15 cellular contexts compared by ENCODE assay signal in genomic region chr3:184574552-184575430, GRCh38. TPM values are rescaled to one million over a fixed set of nuclear protein-coding genes. Genes with fewer than 3 reads are reported as not detected.
DNase-seq lines count a peak whose midpoint lies in the region; ATAC-seq and TF ChIP-seq lines count a peak whose summit lies in the region.
"Had no signal": no experiment of that assay in that cellular context is flagged by ENCODE, and none has a peak within 500 bp of the region (broad histone marks: within the 10 kb centered on the region; RNA-seq: fewer than 3 reads in every experiment).

No MANE protein-coding gene starts in this region.

- H3K4me1 ChIP-seq in BLaER1 treated with 17β-estradiol and CSF1 and Interleukin-3, amounts not matched to agents 10 nM and 100 nM: peaks cover 23 to 50% (median 31%) of the 10 kb centered on the region in 10 experiments
- H3K4me1 ChIP-seq in HEK293 (ENCODE audit: control insufficient read depth, insufficient read depth, low read length): no peaks in the 10 kb centered on the region
- H3K4me1 ChIP-seq in NT2/D1 (ENCODE audit: insufficient read depth, insufficient read length): peaks cover 44% of the 10 kb centered on the region
- peaks cover 0 to 29% (median 2%) of the 10 kb centered on the region in 4 donors for H3K4me1 ChIP-seq in tibial artery
- peaks cover under 1 to 9% (median 4%) of the 10 kb centered on the region in 3 donors for H3K4me1 ChIP-seq in esophagus squamous epithelium

- no peak overlapping the region for H3K27ac ChIP-seq in BLaER1 treated with 17β-estradiol and CSF1 and Interleukin-3, amounts not matched to agents 10 nM and 100 nM
- H3K27ac ChIP-seq in HEK293 (ENCODE audit: extremely low read depth, low read depth, low read length) (no peak overlapping the region), tibial artery (no peak overlapping the region), esophagus squamous epithelium (no peak overlapping the region)

- CTCF ChIA-PET in HEK293 (lab: Yijun Ruan, JAX): interaction anchor here (0.6 to 0.9 kb wide), 3 partner anchors 49 to 105 kb away, joined by 3 read pairs; no protein-coding TSS in a partner anchor

- POLR2A ChIA-PET in HEK293 (lab: Yijun Ruan, JAX): no interaction called here

- ATAC-seq in HG02588 (IDR thresholded peaks at IDR 0.05; ENCODE audit: unreplicated experiment): no peak
- ATAC-seq: naive thymus-derived CD8-positive, alpha-beta T cell had no signal

- intact Hi-C loops in tibial artery (cut with DNase I; ENCODE audit: low total_unique reads): no loop called here
- intact Hi-C loops in esophagus squamous epithelium (cut with DNase I): no loop called here

- WGBS in esophagus squamous epithelium, 2 donors: 85% methylated on average over 4 to 12 of the region's 13 CpGs

- peak overlapping the region; percentile 13 to 79 (median 69) for H3K4me2 ChIP-seq in BLaER1 treated with 17β-estradiol and CSF1 and Interleukin-3, amounts not matched to agents 10 nM and 100 nM

- no peak overlapping the region for H3K9ac ChIP-seq in BLaER1 treated with 17β-estradiol and CSF1 and Interleukin-3, amounts not matched to agents 10 nM and 100 nM
- peak overlapping the region; percentile 52 for H3K9ac ChIP-seq in NT2/D1 (ENCODE audit: insufficient read length, low read depth)

- no peak for TF ChIP-seq POLR2A in esophagus squamous epithelium (IDR thresholded peaks at IDR 0.05)

- peaks cover 0 to 30% (median 0%) of the 10 kb centered on the region in 11 experiments; a peak in 6 of 22 replicates for H3K36me3 ChIP-seq in BLaER1 treated with 17β-estradiol and CSF1 and Interleukin-3, amounts not matched to agents 10 nM and 100 nM
- peaks cover 0 to 62% of the 10 kb centered on the region in 2 experiments; a peak in 1 of 3 replicates for H3K36me3 ChIP-seq in HEK293 (ENCODE audit: control insufficient read depth in 2 of 2, insufficient read depth in 1 of 2, low read length in 2 of 2)
- H3K36me3 ChIP-seq in NT2/D1 (ENCODE audit: insufficient read depth, insufficient read length, low read length): peaks cover 52% of the 10 kb centered on the region
- H3K36me3 ChIP-seq in tibial artery: peaks cover 0 to 52% (median 19%) of the 10 kb centered on the region in 3 donors
- peaks cover 7 to 86% (median 29%) of the 10 kb centered on the region in 3 donors for H3K36me3 ChIP-seq in esophagus squamous epithelium

- H3K9me3 ChIP-seq in BLaER1 treated with 17β-estradiol and CSF1 and Interleukin-3, amounts not matched to agents 10 nM and 100 nM (replicated peaks in 1 of 11): no peaks in the 10 kb centered on the region
- no peaks in the 10 kb centered on the region for H3K9me3 ChIP-seq in HEK293 (ENCODE audit: control insufficient read depth, insufficient read depth, low read depth, low read length)
- H3K9me3 ChIP-seq in NT2/D1 (ENCODE audit: insufficient read depth, low read length): no peaks in the 10 kb centered on the region
- H3K9me3 ChIP-seq in tibial artery: no peaks in the 10 kb centered on the region
- H3K9me3 ChIP-seq in esophagus squamous epithelium: no peaks in the 10 kb centered on the region
- H3K9me3 ChIP-seq: stomach had no signal

- peaks cover 17 to 26% (median 21%) of the 10 kb centered on the region in 11 experiments for H3K27me3 ChIP-seq in BLaER1 treated with 17β-estradiol and CSF1 and Interleukin-3, amounts not matched to agents 10 nM and 100 nM
- H3K27me3 ChIP-seq in NT2/D1 (ENCODE audit: insufficient read depth, insufficient read length) (peaks cover 9% of the 10 kb centered on the region), tibial artery (no peaks in the 10 kb centered on the region), esophagus squamous epithelium (peaks cover 0 to 7% (median 0%) of the 10 kb centered on the region in 4 donors)

- peak; percentile 85 for DNase-seq in NT2/D1 (ENCODE audit: low read depth, low spot score)
- peak; percentile 75 for DNase-seq in iPS-NIHi7 (ENCODE audit: extremely low spot score)
- no peak for DNase-seq in tibial artery
- no peak for DNase-seq in RPMI8226
- no peak for DNase-seq in esophagus squamous epithelium (lab: John Stamatoyannopoulos, UW)
- DNase-seq: activated CD4-positive, alpha-beta T cell treated with anti-CD3 and anti-CD28 coated beads for 1 hour; activated T-cell treated with anti-CD3 and anti-CD28 coated beads, Interleukin-2, amount 50 U/mL, for 1 hour; EL; naive thymus-derived CD8-positive, alpha-beta T cell; NCI-H1694; stomach; T-helper 1 cell had no signal

- H3K4me3 ChIP-seq in BLaER1 treated with 17β-estradiol and CSF1 and Interleukin-3, amounts not matched to agents 10 nM and 100 nM: no peak overlapping the region
- H3K4me3 ChIP-seq in HEK293 (ENCODE audit: low read depth, low read length) (no peak overlapping the region), NT2/D1 (ENCODE audit: insufficient read length, low read depth) (no peak overlapping the region), tibial artery (no peak overlapping the region), esophagus squamous epithelium (no peak overlapping the region)
- H3K4me3 ChIP-seq: stomach had no signal

- TF ChIP-seq CTCF in HEK293 (tag by site-specific recombination; IDR thresholded peaks at IDR 0.05): no peak
- TF ChIP-seq CTCF in tibial artery (IDR thresholded peaks at IDR 0.05): no peak
- TF ChIP-seq CTCF in esophagus squamous epithelium (IDR thresholded peaks at IDR 0.05): no peak

- peaks cover 0 to 77% (median 4%) of the 10 kb centered on the region in 11 experiments; a peak in 13 of 22 replicates for H4K20me1 ChIP-seq in BLaER1 treated with 17β-estradiol and CSF1 and Interleukin-3, amounts not matched to agents 10 nM and 100 nM

TF ChIP-seq in HEK293, 187 proteins besides CTCF, POLR2A, EP300 and RAD21:
- TF ChIP-seq ZFP69B (tag by site-specific recombination; IDR thresholded peaks at IDR 0.05) (no peak), ZNF157 (tag by site-specific recombination; IDR thresholded peaks at IDR 0.05) (peak; percentile 94), ZNF561 (tag by site-specific recombination; IDR thresholded peaks at IDR 0.05; ENCODE audit: borderline replicate concordance) (no peak), ZBTB44 (tag by site-specific recombination; IDR thresholded peaks at IDR 0.05) (0 out of 2 replicates have a peak, but pooled peaks have one; percentile 42), ZNF202 (tag by site-specific recombination; IDR thresholded peaks at IDR 0.05; ENCODE audit: borderline replicate concordance) (no peak)

RNA-seq across cellular contexts. Expression of gene EPHB3, which starts 13.2 kb away (rescaled TPM):
- total RNA-seq in esophagus squamous epithelium: 10 to 100 TPM; 14.7 to 58.1 (median 33.1) TPM
- total RNA-seq: naive thymus-derived CD8-positive, alpha-beta T cell had no signal

Comparison
In these comparisons a context has a peak if more than half of its experiments do, and no peak if none do; other contexts are left out.
1. DNase-seq: peak in NT2/D1 (single experiment) and iPS-NIHi7 (single experiment); none in tibial artery (0 of 2), RPMI8226 (single experiment) and esophagus squamous epithelium (single experiment).